Comparison of ENCODE assay signal across 9 cellular contexts in genomic region chr22:41526226-41526531, GRCh38. TPM values are rescaled to one million over a fixed set of nuclear protein-coding genes. Genes with fewer than 3 reads are reported as not detected.
A peak's percentile ranks its signal among the peaks of the same experiment; 100 is the strongest.
DNase-seq lines count a peak whose midpoint lies in the region; ATAC-seq and TF ChIP-seq lines count a peak whose summit lies in the region.
"Had no signal": no experiment of that assay in that cellular context is flagged by ENCODE, and none has a peak within 500 bp of the region (broad histone marks: within the 10 kb centered on the region; RNA-seq: fewer than 3 reads in every experiment).

No MANE protein-coding gene starts in this region.

- H3K36me3 ChIP-seq in MG63: peaks cover 81% of the 10 kb centered on the region

- peak overlapping the region; percentile 84 for H3K27ac Mint-ChIP-seq in activated naive CD4-positive, alpha-beta T cell treated with anti-CD3 and anti-CD28 coated beads, Interleukin-2, amount 50 U/mL, for 24 hours
- H3K27ac Mint-ChIP-seq in brain: peak overlapping the region in 4 of 5 experiments; percentile 16 to 90 (median 75)
- H3K27ac Mint-ChIP-seq in type B pancreatic cell: peak overlapping the region; percentile 70

- H3K36me3 Mint-ChIP-seq in activated naive CD4-positive, alpha-beta T cell treated with anti-CD3 and anti-CD28 coated beads, Interleukin-2, amount 50 U/mL, for 24 hours: peaks cover 3% of the 10 kb centered on the region
- H3K36me3 Mint-ChIP-seq in brain (peaks cover 35% of the 10 kb centered on the region), type B pancreatic cell (peaks cover 10% of the 10 kb centered on the region)

- H3K27me3 ChIP-seq in MG63: no peaks in the 10 kb centered on the region

- ATAC-seq in GM21825 (IDR thresholded peaks at IDR 0.05; ENCODE audit: unreplicated experiment): no peak

- TF ChIP-seq CTCF in brain (conservative IDR thresholded peaks at IDR 0.05): no peak
- TF ChIP-seq CTCF in type B pancreatic cell (conservative IDR thresholded peaks at IDR 0.05): no peak

- H3K9me3 ChIP-seq in MG63: no peaks in the 10 kb centered on the region

- H3K4me3 ChIP-seq in MG63: no peak overlapping the region

- H3K4me1 Mint-ChIP-seq in activated naive CD4-positive, alpha-beta T cell treated with anti-CD3 and anti-CD28 coated beads, Interleukin-2, amount 50 U/mL, for 24 hours: peaks cover 18% of the 10 kb centered on the region
- H3K4me1 Mint-ChIP-seq in brain: no peaks in the 10 kb centered on the region
- no peaks in the 10 kb centered on the region for H3K4me1 Mint-ChIP-seq in type B pancreatic cell (ENCODE audit: unreplicated experiment)

- no peaks in the 10 kb centered on the region for H3K27me3 Mint-ChIP-seq in activated naive CD4-positive, alpha-beta T cell treated with anti-CD3 and anti-CD28 coated beads, Interleukin-2, amount 50 U/mL, for 24 hours
- peaks cover 4% of the 10 kb centered on the region for H3K27me3 Mint-ChIP-seq in brain
- H3K27me3 Mint-ChIP-seq in type B pancreatic cell: no peaks in the 10 kb centered on the region

- no peaks in the 10 kb centered on the region for H3K9me3 Mint-ChIP-seq in activated naive CD4-positive, alpha-beta T cell treated with anti-CD3 and anti-CD28 coated beads, Interleukin-2, amount 50 U/mL, for 24 hours
- H3K9me3 Mint-ChIP-seq in brain (no peaks in the 10 kb centered on the region), type B pancreatic cell (no peaks in the 10 kb centered on the region)

- DNase-seq in activated naive CD4-positive, alpha-beta T cell treated with anti-CD3 and anti-CD28 coated beads, Interleukin-2, amount 50 U/mL, for 16 hours: no peak
- DNase-seq in myocyte (ENCODE audit: low read depth) (peak; percentile 55), type B pancreatic cell (ENCODE audit: extremely low spot score, unreplicated experiment) (no peak), NCI-H2107 treated with DMSO at 0.1 percent for 48 hours (lab: John Stamatoyannopoulos, UW; ENCODE audit: unreplicated experiment) (no peak), MG63 (no peak)

- no peak overlapping the region for H3K4me3 Mint-ChIP-seq in activated naive CD4-positive, alpha-beta T cell treated with anti-CD3 and anti-CD28 coated beads, Interleukin-2, amount 50 U/mL, for 24 hours
- no peak overlapping the region for H3K4me3 Mint-ChIP-seq in brain
- no peak overlapping the region for H3K4me3 Mint-ChIP-seq in type B pancreatic cell

RNA-seq across cellular contexts. Expression of gene POLR3H, which starts 18.1 kb away (rescaled TPM):
- polyA plus RNA-seq in brain (ENCODE audit: insufficient read depth, low read depth, low replicate concordance): 39.3 TPM
- total RNA-seq in myocyte (22.0 and 23.8 TPM in 2 replicates), type B pancreatic cell (ENCODE audit: low replicate concordance) (40.1 and 46.6 TPM in 2 replicates)
- 50.0 TPM for polyA plus RNA-seq in myocyte (2012)
- total RNA-seq in MG63 (2014; rRNA removed; shearing (Covaris generic); ENCODE audit: low replicate concordance): 47.2 and 53.1 TPM in 2 replicates

RNA-seq across cellular contexts. Expression of gene CSDC2, which starts 34.6 kb away (rescaled TPM):
- 9.6 TPM for polyA plus RNA-seq in brain (ENCODE audit: insufficient read depth, low read depth, low replicate concordance)
- total RNA-seq in myocyte: 24.6 and 31.7 TPM in 2 replicates
- polyA plus RNA-seq in myocyte (2012): 18.9 TPM
- 0.12 and 1.8 TPM in 2 replicates for total RNA-seq in type B pancreatic cell (ENCODE audit: low replicate concordance)
- total RNA-seq in MG63 (2014; rRNA removed; shearing (Covaris generic); ENCODE audit: low replicate concordance): not detected in 2 replicates
- total RNA-seq: pulmonary artery endothelial cell had no signal

RNA-seq across cellular contexts. Expression of gene ACO2, which starts 57.3 kb away (rescaled TPM):
- polyA plus RNA-seq in brain (ENCODE audit: insufficient read depth, low read depth, low replicate concordance): 234 TPM
- total RNA-seq in myocyte (107 and 122 TPM in 2 replicates), type B pancreatic cell (ENCODE audit: low replicate concordance) (107 and 142 TPM in 2 replicates)
- 90.7 TPM for polyA plus RNA-seq in myocyte (2012)
- total RNA-seq in MG63 (2014; rRNA removed; shearing (Covaris generic); ENCODE audit: low replicate concordance): 53.2 and 90.1 TPM in 2 replicates

RNA-seq across cellular contexts. Expression of gene PHF5A, which starts 57.7 kb away (rescaled TPM):
- 42.8 TPM for polyA plus RNA-seq in brain (ENCODE audit: insufficient read depth, low read depth, low replicate concordance)
- total RNA-seq in myocyte (40.0 and 47.2 TPM in 2 replicates), type B pancreatic cell (ENCODE audit: low replicate concordance) (38.2 and 54.8 TPM in 2 replicates)
- polyA plus RNA-seq in myocyte (2012): 31.6 TPM
- total RNA-seq in MG63 (2014; rRNA removed; shearing (Covaris generic); ENCODE audit: low replicate concordance): 101 and 111 TPM in 2 replicates
